Comparison of ENCODE assay signal across 2 cellular contexts in the genomic region with DNA sequence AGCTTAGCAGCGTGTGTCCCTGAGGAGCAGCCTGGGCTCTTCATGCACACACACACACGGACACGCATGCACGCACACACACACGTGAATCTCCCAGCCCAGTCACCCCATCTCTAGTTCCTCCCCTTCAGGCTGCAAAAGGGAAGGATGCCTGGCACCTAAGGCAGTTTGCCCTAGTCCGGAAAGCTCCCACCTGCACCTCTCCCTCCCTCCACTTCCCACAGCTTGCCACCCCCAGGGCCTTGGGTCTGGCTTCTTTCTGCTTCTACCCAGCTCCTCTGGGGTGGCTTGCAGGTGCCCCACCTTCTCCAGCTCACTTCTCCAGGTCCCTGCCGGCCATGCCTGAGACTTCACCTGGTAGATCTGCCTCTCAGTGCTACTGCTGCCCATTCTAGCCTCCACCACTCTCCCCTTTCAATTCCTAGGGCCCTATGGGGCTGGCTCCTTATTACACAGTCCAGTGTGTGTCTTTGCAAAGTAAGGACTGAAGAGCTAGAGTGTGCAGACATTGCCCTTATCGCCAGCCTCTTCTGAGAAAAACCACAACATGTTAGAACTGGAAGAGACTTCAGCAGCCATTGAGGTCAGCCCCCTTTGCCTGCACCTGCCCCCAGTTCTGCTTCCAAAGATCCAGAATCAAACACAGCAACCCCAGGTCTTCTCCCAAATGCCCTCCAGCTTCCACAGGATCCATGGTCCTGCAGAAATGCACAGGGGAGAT.
TF ChIP-seq lines count a peak whose summit lies in the region.

No MANE protein-coding gene starts in this region.

TF ChIP-seq in H1, 55 proteins besides CTCF, POLR2A, EP300 and RAD21:
- TF ChIP-seq CBX8 (IDR thresholded peaks at IDR 0.05; ENCODE audit: borderline replicate concordance, low read depth, low read length), result no peak
- TF ChIP-seq HDAC6 (IDR thresholded peaks at IDR 0.05; ENCODE audit: low read depth, low read length), result no peak

TF ChIP-seq in GM23338, 12 proteins besides CTCF, POLR2A, EP300 and RAD21:
- TF ChIP-seq, protein P1, sequence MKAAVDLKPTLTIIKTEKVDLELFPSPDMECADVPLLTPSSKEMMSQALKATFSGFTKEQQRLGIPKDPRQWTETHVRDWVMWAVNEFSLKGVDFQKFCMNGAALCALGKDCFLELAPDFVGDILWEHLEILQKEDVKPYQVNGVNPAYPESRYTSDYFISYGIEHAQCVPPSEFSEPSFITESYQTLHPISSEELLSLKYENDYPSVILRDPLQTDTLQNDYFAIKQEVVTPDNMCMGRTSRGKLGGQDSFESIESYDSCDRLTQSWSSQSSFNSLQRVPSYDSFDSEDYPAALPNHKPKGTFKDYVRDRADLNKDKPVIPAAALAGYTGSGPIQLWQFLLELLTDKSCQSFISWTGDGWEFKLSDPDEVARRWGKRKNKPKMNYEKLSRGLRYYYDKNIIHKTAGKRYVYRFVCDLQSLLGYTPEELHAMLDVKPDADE (IDR thresholded peaks at IDR 0.05), result no peak
- TF ChIP-seq EZH2phosphoT487 (IDR thresholded peaks at IDR 0.05; ENCODE audit: unreplicated experiment) (no peak), ZNF114 (CRISPR knock-in tag; IDR thresholded peaks at IDR 0.05) (no peak), NANOG (IDR thresholded peaks at IDR 0.05; ENCODE audit: borderline replicate concordance) (no peak), JUNB (IDR thresholded peaks at IDR 0.05; ENCODE audit: unreplicated experiment) (no peak), ZNF331 (CRISPR knock-in tag; IDR thresholded peaks at IDR 0.05; ENCODE audit: low read depth) (no peak), STAT1 (IDR thresholded peaks at IDR 0.05; ENCODE audit: unreplicated experiment) (no peak), EZH2 (IDR thresholded peaks at IDR 0.05; ENCODE audit: low read depth, unreplicated experiment) (no peak), POLR2AphosphoS5 (IDR thresholded peaks at IDR 0.05; ENCODE audit: low read depth) (no peak)
- TF ChIP-seq, protein P2, sequence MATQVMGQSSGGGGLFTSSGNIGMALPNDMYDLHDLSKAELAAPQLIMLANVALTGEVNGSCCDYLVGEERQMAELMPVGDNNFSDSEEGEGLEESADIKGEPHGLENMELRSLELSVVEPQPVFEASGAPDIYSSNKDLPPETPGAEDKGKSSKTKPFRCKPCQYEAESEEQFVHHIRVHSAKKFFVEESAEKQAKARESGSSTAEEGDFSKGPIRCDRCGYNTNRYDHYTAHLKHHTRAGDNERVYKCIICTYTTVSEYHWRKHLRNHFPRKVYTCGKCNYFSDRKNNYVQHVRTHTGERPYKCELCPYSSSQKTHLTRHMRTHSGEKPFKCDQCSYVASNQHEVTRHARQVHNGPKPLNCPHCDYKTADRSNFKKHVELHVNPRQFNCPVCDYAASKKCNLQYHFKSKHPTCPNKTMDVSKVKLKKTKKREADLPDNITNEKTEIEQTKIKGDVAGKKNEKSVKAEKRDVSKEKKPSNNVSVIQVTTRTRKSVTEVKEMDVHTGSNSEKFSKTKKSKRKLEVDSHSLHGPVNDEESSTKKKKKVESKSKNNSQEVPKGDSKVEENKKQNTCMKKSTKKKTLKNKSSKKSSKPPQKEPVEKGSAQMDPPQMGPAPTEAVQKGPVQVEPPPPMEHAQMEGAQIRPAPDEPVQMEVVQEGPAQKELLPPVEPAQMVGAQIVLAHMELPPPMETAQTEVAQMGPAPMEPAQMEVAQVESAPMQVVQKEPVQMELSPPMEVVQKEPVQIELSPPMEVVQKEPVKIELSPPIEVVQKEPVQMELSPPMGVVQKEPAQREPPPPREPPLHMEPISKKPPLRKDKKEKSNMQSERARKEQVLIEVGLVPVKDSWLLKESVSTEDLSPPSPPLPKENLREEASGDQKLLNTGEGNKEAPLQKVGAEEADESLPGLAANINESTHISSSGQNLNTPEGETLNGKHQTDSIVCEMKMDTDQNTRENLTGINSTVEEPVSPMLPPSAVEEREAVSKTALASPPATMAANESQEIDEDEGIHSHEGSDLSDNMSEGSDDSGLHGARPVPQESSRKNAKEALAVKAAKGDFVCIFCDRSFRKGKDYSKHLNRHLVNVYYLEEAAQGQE (IDR thresholded peaks at IDR 0.05; ENCODE audit: unreplicated experiment), result no peak
